In genomic region chr2:85255813-85256581, GRCh38 we compare ENCODE assay signal across 9 cellular contexts.
A peak's percentile ranks its signal among the peaks of the same experiment; 100 is the strongest.
DNase-seq lines count a peak whose midpoint lies in the region; ATAC-seq and TF ChIP-seq lines count a peak whose summit lies in the region.
"Had no signal": no experiment of that assay in that cellular context is flagged by ENCODE, and none has a peak within 500 bp of the region (broad histone marks: within the 10 kb centered on the region; RNA-seq: fewer than 3 reads in every experiment).

No MANE protein-coding gene starts in this region.

- H3K9me3 ChIP-seq in HUES48 (ENCODE audit: control insufficient read depth, insufficient read depth, low read length) (no peaks in the 10 kb centered on the region), stomach (no peaks in the 10 kb centered on the region)
- H3K9me3 ChIP-seq in effector memory CD4-positive, alpha-beta T cell (ENCODE audit: control insufficient read depth, low read length): no peaks in the 10 kb centered on the region

- intact Hi-C loops in stomach (cut with DNase I; ENCODE audit: low total_unique reads): no loop called here

- ATAC-seq in GM21576 (IDR thresholded peaks at IDR 0.05; ENCODE audit: unreplicated experiment) (no peak), GM21390 (IDR thresholded peaks at IDR 0.05; ENCODE audit: unreplicated experiment) (no peak)

- no peak for TF ChIP-seq CTCF in cardiac fibroblast (IDR thresholded peaks at IDR 0.05; ENCODE audit: low read depth, low read length)
- no peak for TF ChIP-seq CTCF in stomach (IDR thresholded peaks at IDR 0.05)

- H3K36me3 ChIP-seq in HUES48 (ENCODE audit: control insufficient read depth, insufficient read depth, low read length) (no peaks in the 10 kb centered on the region), stomach (no peaks in the 10 kb centered on the region)
- H3K36me3 ChIP-seq in effector memory CD4-positive, alpha-beta T cell (ENCODE audit: control insufficient read depth, insufficient read depth, low read length): no peaks in the 10 kb centered on the region

- peak overlapping the region; percentile 69 for H3K9ac ChIP-seq in HUES48 (ENCODE audit: low read depth, low read length)

- DNase-seq in cardiac fibroblast (ENCODE audit: low read depth in 2 of 2) (peak; percentile 34 to 67), iPS-NIHi7 (ENCODE audit: extremely low spot score) (peak; percentile 82), stomach (no peak)
- DNase-seq in activated CD4-positive, alpha-beta T cell treated with anti-CD3 and anti-CD28 coated beads, Interleukin-2, amount 50 U/mL, for 1 hour: no peak
- DNase-seq in effector memory CD4-positive, alpha-beta T cell: no peak
- DNase-seq: activated naive CD4-positive, alpha-beta T cell treated with anti-CD3 and anti-CD28 coated beads for 36 hours had no signal

- no peak for TF ChIP-seq EP300 in stomach (IDR thresholded peaks at IDR 0.05)

- H3K27ac ChIP-seq in HUES48 (ENCODE audit: low read depth, low read length): peak overlapping the region; percentile 100
- H3K27ac ChIP-seq in stomach: peak overlapping the region in 3 of 5 donors; percentile 12 to 77 (median 63)
- H3K27ac ChIP-seq in effector memory CD4-positive, alpha-beta T cell (ENCODE audit: insufficient read depth, low read length, poor library complexity, severe bottlenecking): no peak overlapping the region

- no peak for TF ChIP-seq POLR2A in stomach (IDR thresholded peaks at IDR 0.05)

- H3K4me3 ChIP-seq in HUES48 (ENCODE audit: low read depth, low read length) (peak overlapping the region; percentile 44), cardiac fibroblast (replicated peaks in 1 of 2; ENCODE audit: low read depth in 2 of 2, low read length in 2 of 2) (peak overlapping the region in 1 of 2 donors; percentile 13), stomach (peak overlapping the region in 3 of 4 donors; percentile 7 to 25 (median 15))
- no peak overlapping the region for H3K4me3 ChIP-seq in effector memory CD4-positive, alpha-beta T cell (ENCODE audit: insufficient read depth, low read depth, low read length, poor library complexity, severe bottlenecking)

- no peaks in the 10 kb centered on the region for H3K27me3 ChIP-seq in HUES48 (ENCODE audit: control insufficient read depth, insufficient read depth, low read length)
- H3K27me3 ChIP-seq in stomach: no peaks in the 10 kb centered on the region
- no peaks in the 10 kb centered on the region for H3K27me3 ChIP-seq in effector memory CD4-positive, alpha-beta T cell (replicated peaks; ENCODE audit: control insufficient read depth, insufficient read depth, low read length, poor library complexity, severe bottlenecking)

- H3K4me1 ChIP-seq in HUES48 (ENCODE audit: control insufficient read depth, insufficient read depth, low read length): peaks cover 87% of the 10 kb centered on the region
- H3K4me1 ChIP-seq in stomach: peaks cover 17 to 61% (median 49%) of the 10 kb centered on the region in 4 donors
- H3K4me1 ChIP-seq in effector memory CD4-positive, alpha-beta T cell (ENCODE audit: control insufficient read depth, insufficient read depth, low read length, poor library complexity, severe bottlenecking): no peaks in the 10 kb centered on the region

- WGBS in stomach, 5 donors: 16 to 30% (median 25%) methylated on average over 23 of the region's 23 CpGs

Comparison
In these comparisons a context has a peak if more than half of its experiments do, and no peak if none do; other contexts are left out.
1. DNase-seq: peak in cardiac fibroblast (2 of 2) and iPS-NIHi7 (single experiment); none in stomach (single experiment), activated CD4-positive, alpha-beta T cell treated with anti-CD3 and anti-CD28 coated beads, Interleukin-2, amount 50 U/mL, for 1 hour (single experiment) and effector memory CD4-positive, alpha-beta T cell (0 of 3).